Comparison of ENCODE assay signal across 8 cellular contexts in genomic region chr11:20647976-20648565, GRCh38. TPM values are rescaled to one million over a fixed set of nuclear protein-coding genes. Genes with fewer than 3 reads are reported as not detected.
DNase-seq lines count a peak whose midpoint lies in the region; ATAC-seq and TF ChIP-seq lines count a peak whose summit lies in the region.

No MANE protein-coding gene starts in this region.

- TF ChIP-seq POLR2A in tibial nerve (IDR thresholded peaks at IDR 0.05): no peak

- TF ChIP-seq CTCF in choroid plexus epithelial cell (conservative IDR thresholded peaks at IDR 0.05; ENCODE audit: low read depth, low read length) (peak; percentile 88), lower lobe of right lung (IDR thresholded peaks at IDR 0.05) (peak; percentile 88), tibial nerve (IDR thresholded peaks at IDR 0.05) (peak; percentile 73 to 93 (median 82))

- peak; percentile 18 for DNase-seq in SIG-M5 treated with dmso at 0.1 percent for 504 hours (lab: John Stamatoyannopoulos, UW; ENCODE audit: unreplicated experiment)
- DNase-seq in SIG-M5 (lab: John Stamatoyannopoulos, UW): no peak
- DNase-seq in Kasumi-1 (lab: John Stamatoyannopoulos, UW): peak; percentile 27 to 50
- peak; percentile 74 for DNase-seq in SK-N-DZ (ENCODE audit: low spot score)
- peak; percentile 61 for DNase-seq in choroid plexus epithelial cell (ENCODE audit: low read depth)
- DNase-seq in lower lobe of right lung: no peak
- DNase-seq in tibial nerve (ENCODE audit: low spot score in 2 of 2): peak; percentile 24 to 82

- H3K9me3 ChIP-seq in lower lobe of right lung (no peaks in the 10 kb centered on the region), tibial nerve (no peaks in the 10 kb centered on the region)

- H3K27ac ChIP-seq in lower lobe of right lung (no peak overlapping the region), tibial nerve (no peak overlapping the region)

- H3K4me3 ChIP-seq in choroid plexus epithelial cell (ENCODE audit: low read depth, low read length) (no peak overlapping the region), lower lobe of right lung (no peak overlapping the region), tibial nerve (no peak overlapping the region)

- no peaks in the 10 kb centered on the region for H3K4me1 ChIP-seq in lower lobe of right lung
- H3K4me1 ChIP-seq in tibial nerve: no peaks in the 10 kb centered on the region

- intact Hi-C loops in lower lobe of right lung (cut with DNase I): no loop called here

- TF ChIP-seq EP300 in tibial nerve (IDR thresholded peaks at IDR 0.05): no peak

- H3K27me3 ChIP-seq in lower lobe of right lung (ENCODE audit: low read depth) (no peaks in the 10 kb centered on the region), tibial nerve (peaks cover 0 to 5% of the 10 kb centered on the region in 2 donors)

- peak; percentile 86 for ATAC-seq in GM21390 (IDR thresholded peaks at IDR 0.05; ENCODE audit: unreplicated experiment)
- peak in 1 of 2 donors; percentile 65 for ATAC-seq in lower lobe of right lung

- WGBS in tibial nerve, 2 donors: 34 to 42% methylated on average over 4 of the region's 4 CpGs

- H3K36me3 ChIP-seq in lower lobe of right lung: no peaks in the 10 kb centered on the region
- H3K36me3 ChIP-seq in tibial nerve: no peaks in the 10 kb centered on the region

RNA-seq across cellular contexts. Expression of gene NELL1, which starts 21.3 kb away (rescaled TPM):
- polyA plus RNA-seq in SK-N-DZ (2014; cell fraction: cytosol; rRNA removed): 77.9 and 81.1 TPM in 2 replicates
- polyA plus RNA-seq in SK-N-DZ (2014; cell fraction: nucleus; rRNA removed): 25.9 and 36.9 TPM in 2 replicates
- total RNA-seq in lower lobe of right lung (0.15 TPM), tibial nerve (not detected)

RNA-seq across cellular contexts. Expression of gene SLC6A5, which starts 48.7 kb away (rescaled TPM):
- polyA plus RNA-seq in SK-N-DZ (2014; cell fraction: cytosol; rRNA removed): 0.08 and 0.23 TPM in 2 replicates
- 0.16 and 0.47 TPM in 2 replicates for polyA plus RNA-seq in SK-N-DZ (2014; cell fraction: nucleus; rRNA removed)
- total RNA-seq in lower lobe of right lung: not detected
- total RNA-seq in tibial nerve: not detected

Comparison
In these comparisons a context has a peak if more than half of its experiments do, and no peak if none do; other contexts are left out.
1. DNase-seq: peak in SIG-M5 treated with dmso at 0.1 percent for 504 hours (single experiment), Kasumi-1 (2 of 2), SK-N-DZ (single experiment), choroid plexus epithelial cell (single experiment) and tibial nerve (2 of 2); none in SIG-M5 (single experiment) and lower lobe of right lung (single experiment).
2. Peak in every context shown above with its lines, with median percentiles within 50 percentile points of each other: CTCF ChIP-seq.